Comparison of ENCODE assay signal across 8 cellular contexts in the genomic region with DNA sequence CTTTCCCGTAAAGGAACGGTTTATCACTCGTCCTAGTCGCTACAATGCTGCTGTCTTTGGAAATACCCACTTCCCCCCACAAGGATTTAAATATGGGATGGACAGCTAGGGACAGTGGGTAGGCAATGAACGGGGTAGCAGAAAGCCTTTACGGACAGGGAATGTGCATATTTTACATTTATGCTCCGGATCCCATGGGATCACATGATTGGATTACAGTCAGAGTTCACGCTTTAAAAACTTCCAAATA. TPM values are rescaled to one million over a fixed set of nuclear protein-coding genes. Genes with fewer than 3 reads are reported as not detected.
A peak's percentile ranks its signal among the peaks of the same experiment; 100 is the strongest.
DNase-seq lines count a peak whose midpoint lies in the region; ATAC-seq and TF ChIP-seq lines count a peak whose summit lies in the region.

No MANE protein-coding gene starts in this region.

- H3K9ac ChIP-seq in HUES48 (ENCODE audit: low read depth, low read length) (peak overlapping the region; percentile 73), mammary epithelial cell (ENCODE audit: insufficient read depth, low read length) (peak overlapping the region; percentile 88)

- 3% methylated on average over 8 of the region's 8 CpGs for WGBS in mammary epithelial cell (ENCODE audit: low coverage, missing lambda C conversion rate)

- H3K27me3 ChIP-seq in HUES48 (ENCODE audit: control insufficient read depth, insufficient read depth, low read length) (peaks cover 10% of the 10 kb centered on the region; the same call in 1 of the 2 replicates), mammary epithelial cell (ENCODE audit: insufficient read depth, low read length) (no peaks in the 10 kb centered on the region)

- peaks cover 28% of the 10 kb centered on the region for H3K4me1 ChIP-seq in HUES48 (ENCODE audit: control insufficient read depth, insufficient read depth, low read length)
- H3K4me1 ChIP-seq in mammary epithelial cell (ENCODE audit: insufficient read depth, low read length): peaks cover 15% of the 10 kb centered on the region
- peaks cover 15% of the 10 kb centered on the region for H3K4me1 ChIP-seq in mucosa of descending colon (ENCODE audit: low read depth)

- dilution Hi-C loops in mammary epithelial cell (cut with HindIII; ENCODE audit: low sequenced_read_pairs): loop anchor here (5.0 kb wide), 1 partner anchor 246 kb away; no protein-coding TSS in a partner anchor

- H3K4me3 ChIP-seq in HUES48 (ENCODE audit: low read depth, low read length): peak overlapping the region; percentile 65
- peak overlapping the region; percentile 48 to 85 (median 73) for H3K4me3 ChIP-seq in mammary epithelial cell (replicated peaks in 1 of 3; ENCODE audit: insufficient read depth in 1 of 3, low read depth in 2 of 3, low read length in 3 of 3)
- H3K4me3 ChIP-seq in mucosa of descending colon: peak overlapping the region; percentile 60

- peak overlapping the region; percentile 84 for H3K4me2 ChIP-seq in mammary epithelial cell (ENCODE audit: insufficient read depth, low read depth, low read length)

- DNase-seq in mammary epithelial cell (no peak), mucosa of descending colon (peak in 1 of 3 donors; percentile 21), cerebellum (ENCODE audit: low spot score) (no peak)
- no peak for DNase-seq in stimulated activated CD4-positive, alpha-beta T cell treated with anti-CD3 and anti-CD28 coated beads, Interleukin-2, amount 100 ng/mL, for 48 hours

- H3K36me3 ChIP-seq in HUES48 (ENCODE audit: control insufficient read depth, insufficient read depth, low read length) (peaks cover 33% of the 10 kb centered on the region), mammary epithelial cell (ENCODE audit: insufficient read depth, low read length) (peaks cover 5% of the 10 kb centered on the region), mucosa of descending colon (ENCODE audit: low read depth) (no peaks in the 10 kb centered on the region)

- no peaks in the 10 kb centered on the region for H4K20me1 ChIP-seq in mammary epithelial cell (ENCODE audit: insufficient read depth, low read length)

- no TSS peak for BruUV-seq in mammary epithelial cell (replicated peaks; lab: Mats Ljungman, UMichigan)

- no peak for ATAC-seq in mucosa of descending colon
- no peak for ATAC-seq in HG03139 (IDR thresholded peaks at IDR 0.05; ENCODE audit: unreplicated experiment)
- ATAC-seq in GM21576 (IDR thresholded peaks at IDR 0.05; ENCODE audit: unreplicated experiment): no peak

- peak overlapping the region; percentile 65 for H2AFZ ChIP-seq in mammary epithelial cell (ENCODE audit: low read depth, low read length)

- TF ChIP-seq CTCF in 22Rv1 (IDR thresholded peaks at IDR 0.05) (no peak), mammary epithelial cell (conservative IDR thresholded peaks at IDR 0.05 in 1 of 2, IDR thresholded peaks at IDR 0.05 in 1 of 2; ENCODE audit: extremely low read depth in 1 of 2, insufficient read depth in 1 of 2, low read depth in 1 of 2, low read length in 2 of 2) (no peak), mucosa of descending colon (IDR thresholded peaks at IDR 0.05) (no peak)

- CTCF ChIA-PET in mammary epithelial cell (lab: Charles Lee; ENCODE audit: low non-redundant PET): no interaction called here

- H3K27ac ChIP-seq in 22Rv1 (peak overlapping the region; percentile 98), HUES48 (ENCODE audit: low read depth, low read length) (peak overlapping the region; percentile 97), mammary epithelial cell (ENCODE audit: insufficient read depth, low read depth, low read length) (peak overlapping the region; percentile 81)

- intact Hi-C loops in mammary epithelial cell (cut with micrococcal nuclease) (loop anchor here (1.0 to 5.0 kb wide), 4 partner anchors 62 to 326 kb away; no protein-coding TSS in a partner anchor), mucosa of descending colon (cut with DNase I, micrococcal nuclease) (no loop called here)

- peaks cover 62% of the 10 kb centered on the region for H3K79me2 ChIP-seq in mammary epithelial cell (ENCODE audit: insufficient read depth, low read length)

- H3K9me3 ChIP-seq in HUES48 (ENCODE audit: control insufficient read depth, insufficient read depth, low read length) (no peaks in the 10 kb centered on the region), mammary epithelial cell (replicated peaks; ENCODE audit: insufficient read depth, low read length) (peaks cover 5% of the 10 kb centered on the region), mucosa of descending colon (no peaks in the 10 kb centered on the region)

- in situ Hi-C loops in mammary epithelial cell (cut with MboI; ENCODE audit: low sequenced_read_pairs in 2 of 2): loop anchor here in 1 of 2 donors (10.0 to 25.0 kb wide), 2 partner anchors 251 to 308 kb away; no protein-coding TSS in a partner anchor

RNA-seq across cellular contexts. Expression of a gene that starts 1.2 kb away (rescaled TPM):
- total RNA-seq in mammary epithelial cell: 10 to 100 TPM; 28.5 to 34.8 TPM
- polyA plus RNA-seq in mammary epithelial cell: 14.8 TPM
- polyA minus RNA-seq in mammary epithelial cell: 31.6 TPM
- total RNA-seq in mucosa of descending colon: 10 to 100 TPM; 27.6 to 37.3 (median 35.8) TPM
- total RNA-seq in cerebellum: 26.4 TPM
